Comparison of ENCODE assay signal across 21 cellular contexts in genomic region chr11:77174559-77174958, GRCh38. TPM values are rescaled to one million over a fixed set of nuclear protein-coding genes. Genes with fewer than 3 reads are reported as not detected.
A peak's percentile ranks its signal among the peaks of the same experiment; 100 is the strongest.
DNase-seq lines count a peak whose midpoint lies in the region; ATAC-seq, FAIRE-seq and TF ChIP-seq lines count a peak whose summit lies in the region.
"Had no signal": no experiment of that assay in that cellular context is flagged by ENCODE, and none has a peak within 500 bp of the region (broad histone marks: within the 10 kb centered on the region; RNA-seq: fewer than 3 reads in every experiment).

No MANE protein-coding gene starts in this region.

- H3K14ac ChIP-seq in H1 (ENCODE audit: insufficient read length) = no peak overlapping the region

- no peaks in the 10 kb centered on the region for H3K79me1 ChIP-seq in H1 (ENCODE audit: low read depth, low read length)

- H2AK5ac ChIP-seq in H1 (ENCODE audit: low read depth, low read length) = peak overlapping the region; percentile 43; the same call in 1 of the 2 replicates

- H3K27ac ChIP-seq in left ventricle myocardium inferior (replicated peaks) = no peak overlapping the region
- H3K27ac ChIP-seq in H1 (ENCODE audit: low read depth, low read length) = no peak overlapping the region
- H3K27ac ChIP-seq: SJSA1 had no signal

- H3K56ac ChIP-seq in H1 (replicated peaks; ENCODE audit: insufficient read length, low read depth, low read length) = no peak overlapping the region

- H3K9ac ChIP-seq in H1 (replicated peaks in 1 of 4; ENCODE audit: extremely low read depth in 1 of 4, low read depth in 3 of 4, low read length in 3 of 4) = no peak overlapping the region

- H2BK5ac ChIP-seq in H1 (ENCODE audit: low read depth, low read length) = peak overlapping the region; percentile 93

- no peaks in the 10 kb centered on the region for H4K20me1 ChIP-seq in H1 (replicated peaks in 1 of 2; ENCODE audit: control insufficient read depth in 1 of 2, insufficient read depth in 2 of 2, low read length in 2 of 2)

- no peak overlapping the region for H2AFZ ChIP-seq in H1 (ENCODE audit: low read length)

- no peaks in the 10 kb centered on the region for H3K9me3 Mint-ChIP-seq in type B pancreatic cell

- H2BK120ac ChIP-seq in H1 (replicated peaks; ENCODE audit: low read depth, low read length) = no peak overlapping the region

- H2BK20ac ChIP-seq in H1 (ENCODE audit: low read length) = peak overlapping the region; percentile 89; the same call in 1 of the 2 replicates

- no peaks in the 10 kb centered on the region for H3K36me3 Mint-ChIP-seq in type B pancreatic cell
- H3K36me3 Mint-ChIP-seq: CD4-positive, CD25-positive, alpha-beta regulatory T cell had no signal

- peaks cover 18% of the 10 kb centered on the region for H3K4me1 Mint-ChIP-seq in type B pancreatic cell (ENCODE audit: unreplicated experiment)
- H3K4me1 Mint-ChIP-seq: CD4-positive, CD25-positive, alpha-beta regulatory T cell had no signal

- no peaks in the 10 kb centered on the region for H3K36me3 ChIP-seq in left ventricle myocardium inferior
- no peaks in the 10 kb centered on the region for H3K36me3 ChIP-seq in H1 (ENCODE audit: control insufficient read depth in 2 of 4, insufficient read depth in 4 of 4, low read length in 3 of 4)
- H3K36me3 ChIP-seq: SJSA1, upper lobe of left lung had no signal

- H3K27ac Mint-ChIP-seq in type B pancreatic cell = peak overlapping the region; percentile 67

- H3K27me3 Mint-ChIP-seq in type B pancreatic cell = no peaks in the 10 kb centered on the region
- H3K27me3 Mint-ChIP-seq: CD4-positive, CD25-positive, alpha-beta regulatory T cell; stimulated activated naive CD8-positive, alpha-beta T cell treated with anti-CD3 and anti-CD28 coated beads, Interleukin-15, amount 100 ng/mL, for 72 hours had no signal

- FAIRE-seq in H1 (lab: Jason Lieb, UNC) = no peak
- FAIRE-seq: bronchial epithelial cell, H54 had no signal

- H3K23ac ChIP-seq in H1 (ENCODE audit: insufficient read length) = no peak overlapping the region

- TF ChIP-seq EP300 in H1 (IDR thresholded peaks at IDR 0.05; ENCODE audit: borderline replicate concordance in 1 of 2, low read depth in 2 of 2, low read length in 2 of 2) = no peak

- H3K4me1 ChIP-seq in left ventricle myocardium inferior = peaks cover 4% of the 10 kb centered on the region
- peaks cover 22 to 60% (median 34%) of the 10 kb centered on the region in 4 experiments for H3K4me1 ChIP-seq in H1 (replicated peaks in 1 of 4; ENCODE audit: control insufficient read depth in 3 of 4, insufficient read depth in 4 of 4, low read length in 3 of 4)
- H3K4me1 ChIP-seq: SJSA1 had no signal

- WGBS in H1 (ENCODE audit: extremely low coverage in 1 of 2, insufficient coverage in 1 of 2, insufficient read length in 1 of 2, insufficient replicate concordance in 2 of 2, low coverage in 1 of 2, low lambda C conversion rate in 2 of 2, missing lambda C conversion rate in 1 of 2), 2 experiments = 85% methylated on average over 16 of the region's 16 CpGs; no CpG with 5 or more reads in 1 of the 2 experiments

- CTCF ChIA-PET in H1 (lab: Charles Lee; ENCODE audit: partially characterized antibody) = interaction anchor here (0.7 to 15.1 kb wide), 16 partner anchors 9 to 414 kb away, joined by 3 to 187 read pairs (median 6); partner anchors contain the start of gene MYO7A

- H3K4ac ChIP-seq in H1 (replicated peaks; ENCODE audit: insufficient read length, low read depth, low read length) = peak overlapping the region; percentile 12

- peak overlapping the region; percentile 10; the same call in 1 of the 2 replicates for H3K18ac ChIP-seq in H1 (ENCODE audit: extremely low read depth, low read length)

- no peaks in the 10 kb centered on the region for H3K79me2 ChIP-seq in H1 (ENCODE audit: control insufficient read depth in 1 of 2, insufficient read depth in 2 of 2, low read length in 2 of 2)

- 0 out of 2 replicates have a peak overlapping the region, but pooled peaks have one; percentile 9 for H2BK15ac ChIP-seq in H1 (ENCODE audit: low read length)

- TF ChIP-seq POLR2A in H1 (IDR thresholded peaks at IDR 0.05; ENCODE audit: control extremely low read depth in 1 of 2, low read depth in 2 of 2, low read length in 2 of 2) = no peak

- DNase-seq in Right ventricle myocardium inferior (ENCODE audit: missing footprints) (peak; percentile 59), left ventricle myocardium inferior (no peak), NCI-H2029 treated with DMSO at 0.1 percent for 48 hours (lab: John Stamatoyannopoulos, UW) (peak; percentile 80), H1 (ENCODE audit: low read depth in 1 of 2, low spot score in 2 of 2) (no peak), type B pancreatic cell (ENCODE audit: extremely low spot score, unreplicated experiment) (no peak), NCI-H2171 treated with DMSO at 0.1 percent for 48 hours (lab: John Stamatoyannopoulos, UW) (no peak)
- DNase-seq in activated T-cell treated with anti-CD3 and anti-CD28 coated beads, Interleukin-2, amount 50 U/mL, for 1 hour = no peak
- DNase-seq: ACHN; activated CD4-positive, CD25-positive, alpha-beta regulatory T cell; CD4-positive, CD25-positive, alpha-beta regulatory T cell; foreskin melanocyte; NCI-H226; occipital lobe; stimulated activated naive CD8-positive, alpha-beta T cell treated with anti-CD3 and anti-CD28 coated beads, Interleukin-15, amount 100 ng/mL, for 72 hours; T-helper 2 cell had no signal

- intact Hi-C loops in Right ventricle myocardium inferior (cut with DNase I) = no loop called here
- intact Hi-C loops in left ventricle myocardium inferior (cut with micrococcal nuclease) = no loop called here

- TF ChIP-seq CTCF in left ventricle myocardium inferior (IDR thresholded peaks at IDR 0.05; ENCODE audit: borderline replicate concordance) (no peak), H1 (IDR thresholded peaks at IDR 0.05; ENCODE audit: control extremely low read depth in 1 of 3, insufficient read depth in 1 of 3, low read depth in 1 of 3, low read length in 3 of 3) (no peak), type B pancreatic cell (conservative IDR thresholded peaks at IDR 0.05) (no peak)

- no peak overlapping the region for H3K4me3 Mint-ChIP-seq in type B pancreatic cell
- H3K4me3 Mint-ChIP-seq: CD4-positive, CD25-positive, alpha-beta regulatory T cell; stimulated activated naive CD8-positive, alpha-beta T cell treated with anti-CD3 and anti-CD28 coated beads, Interleukin-15, amount 100 ng/mL, for 72 hours had no signal

- H2BK12ac ChIP-seq in H1 (ENCODE audit: low read depth, low read length) = peak overlapping the region; percentile 95; the same call in 1 of the 2 replicates

- H3K23me2 ChIP-seq in H1 (ENCODE audit: low read depth, low read length) = peaks cover 4% of the 10 kb centered on the region; the same call in 1 of the 2 replicates

- no peaks in the 10 kb centered on the region for H3K9me3 ChIP-seq in left ventricle myocardium inferior (replicated peaks)
- H3K9me3 ChIP-seq in H1 (ENCODE audit: insufficient read depth in 2 of 2, low read depth in 1 of 2, low read length in 1 of 2) = no peaks in the 10 kb centered on the region
- H3K9me3 ChIP-seq: mucosa of descending colon, SJSA1, upper lobe of left lung had no signal

- peak overlapping the region; percentile 79 for H4K91ac ChIP-seq in H1 (replicated peaks; ENCODE audit: insufficient read length, low read length)

- no peak overlapping the region for H3K4me2 ChIP-seq in H1 (ENCODE audit: insufficient read depth in 1 of 2, low read depth in 2 of 2, low read length in 2 of 2)

- H3K4me3 ChIP-seq in left ventricle myocardium inferior (no peak overlapping the region), H1 (ENCODE audit: extremely low read depth in 1 of 4, insufficient read depth in 2 of 4, low read depth in 3 of 4, low read length in 4 of 4) (no peak overlapping the region)
- H3K4me3 ChIP-seq: mucosa of descending colon, SJSA1 had no signal

- H4K5ac ChIP-seq in H1 (ENCODE audit: insufficient read length, low read depth, low read length) = no peak overlapping the region

- H3K27me3 ChIP-seq in left ventricle myocardium inferior (ENCODE audit: low read depth) (no peaks in the 10 kb centered on the region), H1 (replicated peaks in 1 of 4; ENCODE audit: control insufficient read depth in 3 of 4, extremely low read depth in 1 of 4, insufficient read depth in 3 of 4, low read length in 3 of 4) (peaks cover 0 to 3% (median 0%) of the 10 kb centered on the region in 4 experiments; a peak in 1 of 7 replicates)
- H3K27me3 ChIP-seq: SJSA1, upper lobe of left lung had no signal

- no peak for TF ChIP-seq RAD21 in H1 (IDR thresholded peaks at IDR 0.05 in 1 of 2, conservative IDR thresholded peaks at IDR 0.05 in 1 of 2; ENCODE audit: low read depth in 2 of 2, low read length in 2 of 2)

- no peak overlapping the region for H4K8ac ChIP-seq in H1 (ENCODE audit: extremely low read depth, insufficient read depth, low read length)

- ATAC-seq in Right ventricle myocardium inferior (no peak), GM18502 (IDR thresholded peaks at IDR 0.05; ENCODE audit: poor library complexity, unreplicated experiment) (no peak)
- ATAC-seq: stimulated activated naive CD8-positive, alpha-beta T cell treated with anti-CD3 and anti-CD28 coated beads, Interleukin-15, amount 100 ng/mL, for 72 hours had no signal

- POLR2A ChIA-PET in H1 (lab: Charles Lee; ENCODE audit: partially characterized antibody) = interaction anchor here (0.8 to 3.8 kb wide), 10 partner anchors 10 to 67 kb away, joined by 3 to 14 read pairs (median 4); no protein-coding TSS in a partner anchor

TF ChIP-seq in H1, 55 proteins besides CTCF, POLR2A, EP300 and RAD21 (continues in another document):
- TF ChIP-seq BRCA1 (IDR thresholded peaks at IDR 0.05; ENCODE audit: low read depth, low read length) = no peak
- peak; percentile 78 for TF ChIP-seq E2F6 (IDR thresholded peaks at IDR 0.05)

RNA-seq across cellular contexts. Expression of gene MYO7A, which starts 46.5 kb away (rescaled TPM):
- total RNA-seq in Right ventricle myocardium inferior (7.0 TPM), left ventricle myocardium inferior (3.2 TPM), type B pancreatic cell (ENCODE audit: low replicate concordance) (2.8 and 5.3 TPM in 2 replicates)
- total RNA-seq in H1 (2021; fragmentation: NEBNext Ultra II Directional; extraction: Animal tissue kit (Norgen Biotek cat#: 25700)) = 1.9 and 2.4 TPM in 2 replicates
- polyA plus RNA-seq in H1 (2011; rRNA removed) = 1.5 and 1.9 TPM in 2 replicates
- 1.5 TPM for polyA plus RNA-seq in H1 (2011; cell fraction: cytosol; rRNA removed)
- polyA plus RNA-seq in H1 (2011; cell fraction: nucleus; rRNA removed) = 10.0 TPM
- 1.7 to 2.5 TPM (median 2.0 TPM) in 4 replicates for polyA plus RNA-seq in H1 (2012, experiment 1 of 2)
- polyA plus RNA-seq in H1 (2012, experiment 2 of 2) = 1.2 TPM
- polyA plus RNA-seq in H1 (2013, experiment 1 of 2) = 1.5 TPM
- 1.3 TPM for polyA plus RNA-seq in H1 (2013, experiment 2 of 2)
- polyA minus RNA-seq in H1 (2011; rRNA and poly(A)+ RNA removed) = 1.0 TPM in 2 replicates
- polyA minus RNA-seq in H1 (2011; cell fraction: cytosol; rRNA and poly(A)+ RNA removed) = 1.1 TPM
- polyA minus RNA-seq in H1 (2011; cell fraction: nucleus; rRNA and poly(A)+ RNA removed) = 2.4 TPM
- total RNA-seq: SJSA1 had no signal

Comparison
In these comparisons a context has a peak if more than half of its experiments do, and no peak if none do; other contexts are left out.
1. DNase-seq: peak in Right ventricle myocardium inferior (single experiment) and NCI-H2029 treated with DMSO at 0.1 percent for 48 hours (single experiment); none in left ventricle myocardium inferior (single experiment), H1 (0 of 2), type B pancreatic cell (single experiment), activated T-cell treated with anti-CD3 and anti-CD28 coated beads, Interleukin-2, amount 50 U/mL, for 1 hour (single experiment) and NCI-H2171 treated with DMSO at 0.1 percent for 48 hours (single experiment).